Comparison of ENCODE assay signal across 28 cellular contexts in the genomic region with DNA sequence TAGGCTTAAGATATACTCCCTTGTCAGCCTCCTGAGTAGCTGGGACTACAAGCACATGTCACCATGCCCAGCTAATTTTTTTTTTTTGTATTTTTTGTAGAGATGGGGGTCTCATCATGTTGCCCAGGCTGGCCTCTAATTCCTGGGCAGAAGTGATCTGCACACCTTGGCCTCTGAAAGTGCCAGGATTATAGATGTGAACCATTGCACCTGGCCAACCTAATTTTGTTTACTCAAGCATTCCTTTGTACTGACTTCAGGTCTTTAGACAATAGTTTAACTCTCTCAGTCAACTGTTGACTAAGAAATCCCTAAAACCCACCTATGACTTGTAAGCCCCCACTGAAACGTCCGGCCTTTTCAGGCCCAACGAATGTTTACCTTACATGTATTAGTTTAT.
"Had no signal": no experiment of that assay in that cellular context is flagged by ENCODE, and none has a peak within 500 bp of the region (broad histone marks: within the 10 kb centered on the region; RNA-seq: fewer than 3 reads in every experiment).

No MANE protein-coding gene starts in this region.

- H3K27ac ChIP-seq: ascending aorta, brain microvascular endothelial cell, cardiac muscle cell, RWPE1, SJSA1 had no signal

- H3K4me3 ChIP-seq: ascending aorta, cardiac muscle cell, SJSA1 had no signal

- DNase-seq: activated CD4-positive, alpha-beta T cell treated with anti-CD3 and anti-CD28 coated beads, Interleukin-2, amount 10 ng/mL, durations not matched to agents 24 days and 14 days; activated CD4-positive, alpha-beta T cell treated with anti-CD3 and anti-CD28 coated beads, Interleukin-2, amount 50 U/mL, for 48 hours; activated CD4-positive, CD25-positive, alpha-beta regulatory T cell treated with anti-CD3 and anti-CD28 coated beads, Interleukin-2, amount 50 U/mL, for 72 hours; activated CD8-positive, alpha-beta memory T cell treated with anti-CD3 and anti-CD28 coated beads, Interleukin-2, amount 10 ng/mL, durations not matched to agents 7 days and 5 days; activated effector memory CD4-positive, alpha-beta T cell treated with anti-CD3 and anti-CD28 coated beads, Interleukin-2, amount 50 U/mL, for 16 hours; activated naive CD4-positive, alpha-beta T cell treated with Interleukin-2 at 50 U/mL for 16 hours; activated naive CD8-positive, alpha-beta T cell treated with anti-CD3 and anti-CD28 coated beads, Interleukin-2, amount 50 U/mL, for 24 hours; activated T-cell treated with anti-CD3 and anti-CD28 coated beads, Interleukin-2, amount 50 U/mL, for 24 hours; amniotic stem cell; brain microvascular endothelial cell; Kasumi-1; KBM-7; NCI-H1048; NCI-H1417 treated with DMSO at 0.1 percent for 48 hours; NCI-H1694; NCI-H2029 treated with DMSO at 0.1 percent for 48 hours; NCI-H345; NCI-H510A; NCI-H526 treated with DMSO at 0.1 percent for 48 hours; NCI-H82; OCI-M1; Right ventricle myocardium superior had no signal

- H3K36me3 ChIP-seq: ascending aorta, brain microvascular endothelial cell, cardiac muscle cell, SJSA1 had no signal

- H3K4me1 ChIP-seq: ascending aorta, SJSA1 had no signal

- H3K27me3 ChIP-seq: ascending aorta, brain microvascular endothelial cell, cardiac muscle cell, SJSA1 had no signal

- ATAC-seq: activated CD8-positive, alpha-beta memory T cell treated with anti-CD3 and anti-CD28 coated beads, Interleukin-2, amount 10 ng/mL, durations not matched to agents 7 days and 5 days; activated naive CD4-positive, alpha-beta T cell treated with anti-CD3 and anti-CD28 coated beads, Interleukin-2, amount 50 U/mL, for 72 hours; activated naive CD8-positive, alpha-beta T cell treated with anti-CD3 and anti-CD28 coated beads, Interleukin-2, amount 50 U/mL, for 24 hours; Panc1 had no signal

- H3K9me3 ChIP-seq: ascending aorta had no signal
